In genomic region chr12:106907846-106908245, GRCh38 we compare ENCODE assay signal across 3 cellular contexts.
TF ChIP-seq lines count a peak whose summit lies in the region.

No MANE protein-coding gene starts in this region.

TF ChIP-seq in HepG2, 621 proteins besides CTCF, POLR2A, EP300 and RAD21:
- peak; percentile 93 for TF ChIP-seq ZNF691 (CRISPR knock-in tag; IDR thresholded peaks at IDR 0.05; ENCODE audit: borderline replicate concordance, low read depth)
- no peak for TF ChIP-seq ZBTB10 (CRISPR knock-in tag; IDR thresholded peaks at IDR 0.05; ENCODE audit: borderline replicate concordance)

TF ChIP-seq in IMR-90, 13 proteins besides CTCF, POLR2A, EP300 and RAD21:
- TF ChIP-seq ELK1 (IDR thresholded peaks at IDR 0.05; ENCODE audit: borderline replicate concordance, low read depth, low read length): no peak
- TF ChIP-seq CEBPB (IDR thresholded peaks at IDR 0.05; ENCODE audit: low read depth, low read length): no peak
- TF ChIP-seq RFX5 (IDR thresholded peaks at IDR 0.05; ENCODE audit: low read depth, low read length): no peak

TF ChIP-seq in GM12878, 131 proteins besides CTCF, POLR2A, EP300 and RAD21:
- TF ChIP-seq SRF (IDR thresholded peaks at IDR 0.05; ENCODE audit: low read depth in 2 of 2, low read length in 2 of 2): no peak
- TF ChIP-seq ASH2L (IDR thresholded peaks at IDR 0.05; ENCODE audit: borderline replicate concordance, low read depth): no peak
- no peak for TF ChIP-seq CREM (IDR thresholded peaks at IDR 0.05; ENCODE audit: low read depth)
- no peak for TF ChIP-seq SPI1 (IDR thresholded peaks at IDR 0.05; ENCODE audit: borderline replicate concordance, insufficient read depth, low read depth, low read length)
- TF ChIP-seq HDGF (IDR thresholded peaks at IDR 0.05): no peak
- no peak for TF ChIP-seq NKRF (conservative IDR thresholded peaks at IDR 0.05)
- no peak for TF ChIP-seq NFXL1 (IDR thresholded peaks at IDR 0.05; ENCODE audit: borderline replicate concordance)
- TF ChIP-seq IKZF1 (conservative IDR thresholded peaks at IDR 0.05): no peak
- no peak for TF ChIP-seq ZBTB4 (CRISPR knock-in tag; IDR thresholded peaks at IDR 0.05)
- no peak for TF ChIP-seq RB1 (IDR thresholded peaks at IDR 0.05; ENCODE audit: borderline replicate concordance)
- TF ChIP-seq CBFB (IDR thresholded peaks at IDR 0.05; ENCODE audit: low read depth): no peak
- no peak for TF ChIP-seq MYC (IDR thresholded peaks at IDR 0.05; ENCODE audit: insufficient read depth, insufficient read length, insufficient replicate concordance, low read length, severe bottlenecking)
- TF ChIP-seq IRF5 (IDR thresholded peaks at IDR 0.05; ENCODE audit: borderline replicate concordance): no peak
- TF ChIP-seq TBL1XR1 (IDR thresholded peaks at IDR 0.05; ENCODE audit: low read depth, low read length): no peak
- no peak for TF ChIP-seq MYB (IDR thresholded peaks at IDR 0.05; ENCODE audit: borderline replicate concordance, low read depth, low read length)
- TF ChIP-seq SIX5 (IDR thresholded peaks at IDR 0.05; ENCODE audit: low read depth, low read length, severe bottlenecking): no peak
- TF ChIP-seq E2F4 (IDR thresholded peaks at IDR 0.05; ENCODE audit: low read depth, low read length): no peak
TF ChIP-seq in GM12878: peak in this region for 0.
